13 cellular contexts compared by ENCODE assay signal in genomic region chr5:164002653-164003052, GRCh38.
DNase-seq lines count a peak whose midpoint lies in the region; ATAC-seq and TF ChIP-seq lines count a peak whose summit lies in the region.
"Had no signal": no experiment of that assay in that cellular context is flagged by ENCODE, and none has a peak within 500 bp of the region (broad histone marks: within the 10 kb centered on the region; RNA-seq: fewer than 3 reads in every experiment).

No MANE protein-coding gene starts in this region.

- no peaks in the 10 kb centered on the region for H3K9me2 ChIP-seq in hepatocyte (replicated peaks; ENCODE audit: insufficient read depth)

- no peak overlapping the region for H2AFZ ChIP-seq in hepatocyte

- no peaks in the 10 kb centered on the region for H3K9me3 ChIP-seq in hepatocyte (ENCODE audit: low read depth)
- H3K9me3 ChIP-seq: BLaER1 treated with 17β-estradiol and CSF1 and Interleukin-3, amounts not matched to agents 10 nM and 100 nM; upper lobe of right lung had no signal

- WGBS in hepatocyte (ENCODE audit: low lambda C conversion rate, missing lambda C conversion rate): 85% methylated on average over 3 of the region's 3 CpGs

- H3K27ac ChIP-seq in hepatocyte: no peak overlapping the region
- H3K27ac ChIP-seq: BLaER1 treated with 17β-estradiol and CSF1 and Interleukin-3, amounts not matched to agents 10 nM and 100 nM; upper lobe of right lung had no signal

- ATAC-seq in GM21786 (IDR thresholded peaks at IDR 0.05; ENCODE audit: unreplicated experiment): peak; percentile 75
- ATAC-seq: upper lobe of right lung had no signal

- peak; percentile 25 for DNase-seq in ELR (ENCODE audit: low read depth)
- peak; percentile 6 for DNase-seq in NCI-H226
- DNase-seq in kidney tubule cell (ENCODE audit: low spot score): peak; percentile 67
- DNase-seq in erythroblast (lab: John Stamatoyannopoulos, UW): no peak
- no peak for DNase-seq in germinal center (ENCODE audit: low spot score)
- DNase-seq in activated T-cell treated with anti-CD3 and anti-CD28 coated beads for 4 hours: no peak
- no peak for DNase-seq in hepatocyte (ENCODE audit: low spot score)
- DNase-seq: activated CD4-positive, alpha-beta memory T cell treated with anti-CD3 and anti-CD28 coated beads for 36 hours; NCI-H748 treated with DMSO at 0.1 percent for 48 hours; SW 1271; upper lobe of right lung had no signal

- no peak overlapping the region for H3K4me3 ChIP-seq in hepatocyte
- H3K4me3 ChIP-seq: BLaER1 treated with 17β-estradiol and CSF1 and Interleukin-3, amounts not matched to agents 10 nM and 100 nM; upper lobe of right lung had no signal

- no peaks in the 10 kb centered on the region for H3K4me1 ChIP-seq in hepatocyte (ENCODE audit: insufficient read depth)
- H3K4me1 ChIP-seq: upper lobe of right lung had no signal

- no peak for TF ChIP-seq POLR2A in erythroblast (IDR thresholded peaks at IDR 0.05; ENCODE audit: low read length)

- H3K4me2 ChIP-seq in hepatocyte: no peak overlapping the region
- H3K4me2 ChIP-seq: BLaER1 treated with 17β-estradiol and CSF1 and Interleukin-3, amounts not matched to agents 10 nM and 100 nM had no signal

- H3K79me2 ChIP-seq in hepatocyte: no peaks in the 10 kb centered on the region

- TF ChIP-seq CTCF in hepatocyte (IDR thresholded peaks at IDR 0.05; ENCODE audit: poor library complexity): no peak

- H4K20me1 ChIP-seq in hepatocyte (ENCODE audit: insufficient read depth, poor library complexity, severe bottlenecking): no peaks in the 10 kb centered on the region
- H4K20me1 ChIP-seq: BLaER1 treated with 17β-estradiol and CSF1 and Interleukin-3, amounts not matched to agents 10 nM and 100 nM had no signal

- H3K27me3 ChIP-seq in hepatocyte: no peaks in the 10 kb centered on the region
- H3K27me3 ChIP-seq: BLaER1 treated with 17β-estradiol and CSF1 and Interleukin-3, amounts not matched to agents 10 nM and 100 nM; upper lobe of right lung had no signal

- H3K36me3 ChIP-seq in hepatocyte (replicated peaks; ENCODE audit: insufficient read depth, low read depth): no peaks in the 10 kb centered on the region
- H3K36me3 ChIP-seq: BLaER1 treated with 17β-estradiol and CSF1 and Interleukin-3, amounts not matched to agents 10 nM and 100 nM; upper lobe of right lung had no signal

Comparison
In these comparisons a context has a peak if more than half of its experiments do, and no peak if none do; other contexts are left out.
1. DNase-seq: peak in ELR (single experiment), NCI-H226 (single experiment) and kidney tubule cell (single experiment); none in erythroblast (0 of 2), germinal center (single experiment), activated T-cell treated with anti-CD3 and anti-CD28 coated beads for 4 hours (single experiment) and hepatocyte (single experiment).